In the genomic region with DNA sequence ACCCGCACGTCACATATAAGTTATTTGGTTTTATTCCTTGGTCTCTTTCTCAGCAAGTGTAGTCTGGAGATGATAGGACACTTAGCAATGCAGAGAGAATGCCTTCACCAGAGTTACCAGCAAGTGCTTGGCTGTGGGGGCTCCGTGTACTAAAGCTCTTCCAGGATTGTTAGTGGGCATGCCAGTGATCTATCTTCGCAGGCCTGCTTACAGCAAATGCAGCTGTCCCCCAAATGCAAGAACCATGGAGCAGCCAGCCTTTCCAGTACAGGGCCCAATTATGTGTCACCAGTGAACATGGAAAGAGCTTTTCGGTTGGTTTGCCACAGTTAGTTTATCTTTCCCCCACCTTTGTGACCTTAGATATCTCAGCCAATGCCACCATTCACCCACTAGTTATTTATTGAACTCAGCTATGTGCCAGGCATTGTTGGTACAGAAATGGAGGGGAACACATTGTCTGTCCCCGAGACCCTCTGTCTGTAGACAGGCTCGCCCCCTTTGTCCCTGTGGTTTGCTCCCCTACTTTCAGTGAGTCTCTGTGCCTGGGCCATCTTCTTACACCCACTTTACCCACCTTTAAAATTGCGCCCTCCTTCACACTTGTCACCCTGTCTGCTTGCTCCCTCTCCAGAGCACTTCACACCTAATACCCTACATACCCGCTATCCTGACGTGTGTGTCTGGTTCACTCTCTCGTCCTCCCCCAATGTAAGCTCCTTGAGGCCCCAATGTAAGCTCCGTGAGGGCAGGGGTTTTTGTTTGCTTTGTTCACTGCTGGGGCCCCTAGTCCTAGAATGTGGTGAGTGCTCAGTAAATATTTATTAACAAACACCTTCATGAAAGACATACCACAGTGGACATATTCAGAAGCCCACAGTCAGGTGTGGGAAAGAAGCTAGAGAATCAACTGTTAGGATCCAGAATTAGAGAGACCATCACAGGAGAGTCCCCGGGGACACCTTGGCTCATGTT, we compare ENCODE assay signal across 1 cellular context.
TF ChIP-seq lines count a peak whose summit lies in the region.

No MANE protein-coding gene starts in this region.

TF ChIP-seq in HepG2, 621 proteins besides CTCF, POLR2A, EP300 and RAD21 (continued from another document and continues in another):
- TF ChIP-seq ZSCAN21 (CRISPR knock-in tag; IDR thresholded peaks at IDR 0.05; ENCODE audit: borderline replicate concordance) = no peak
- TF ChIP-seq ZNF777 (CRISPR knock-in tag; IDR thresholded peaks at IDR 0.05) = no peak
- no peak for TF ChIP-seq NCOR1 (IDR thresholded peaks at IDR 0.05; ENCODE audit: borderline replicate concordance, low read length)
- no peak for TF ChIP-seq PAWR (CRISPR knock-in tag; IDR thresholded peaks at IDR 0.05; ENCODE audit: borderline replicate concordance)
- peak; percentile 58; the same call in 1 of the 2 replicates for TF ChIP-seq ZNF564 (CRISPR knock-in tag; IDR thresholded peaks at IDR 0.05)
- TF ChIP-seq ZNF260 (CRISPR knock-in tag; IDR thresholded peaks at IDR 0.05; ENCODE audit: borderline replicate concordance, low read depth) = no peak
- TF ChIP-seq, protein P1, sequence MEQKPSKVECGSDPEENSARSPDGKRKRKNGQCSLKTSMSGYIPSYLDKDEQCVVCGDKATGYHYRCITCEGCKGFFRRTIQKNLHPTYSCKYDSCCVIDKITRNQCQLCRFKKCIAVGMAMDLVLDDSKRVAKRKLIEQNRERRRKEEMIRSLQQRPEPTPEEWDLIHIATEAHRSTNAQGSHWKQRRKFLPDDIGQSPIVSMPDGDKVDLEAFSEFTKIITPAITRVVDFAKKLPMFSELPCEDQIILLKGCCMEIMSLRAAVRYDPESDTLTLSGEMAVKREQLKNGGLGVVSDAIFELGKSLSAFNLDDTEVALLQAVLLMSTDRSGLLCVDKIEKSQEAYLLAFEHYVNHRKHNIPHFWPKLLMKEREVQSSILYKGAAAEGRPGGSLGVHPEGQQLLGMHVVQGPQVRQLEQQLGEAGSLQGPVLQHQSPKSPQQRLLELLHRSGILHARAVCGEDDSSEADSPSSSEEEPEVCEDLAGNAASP (CRISPR knock-in tag; IDR thresholded peaks at IDR 0.05; ENCODE audit: borderline replicate concordance) = peak; percentile 9; the same call in 1 of the 2 replicates
- TF ChIP-seq ZNF431 (CRISPR knock-in tag; IDR thresholded peaks at IDR 0.05; ENCODE audit: borderline replicate concordance, low read depth) = no peak
- TF ChIP-seq MED13 (CRISPR knock-in tag; IDR thresholded peaks at IDR 0.05) = no peak
- TF ChIP-seq HMG20A (CRISPR knock-in tag; IDR thresholded peaks at IDR 0.05; ENCODE audit: borderline replicate concordance) = no peak
- no peak for TF ChIP-seq TCF12 (IDR thresholded peaks at IDR 0.05)
- TF ChIP-seq TCF12 (CRISPR knock-in tag; IDR thresholded peaks at IDR 0.05) = no peak
- no peak for TF ChIP-seq ZNF224 (CRISPR knock-in tag; IDR thresholded peaks at IDR 0.05)
- TF ChIP-seq HNF4A (CRISPR knock-in tag; IDR thresholded peaks at IDR 0.05) = 0 out of 2 replicates have a peak, but pooled peaks have one; percentile 13
- peak; percentile 81 for TF ChIP-seq ZMYM2 (CRISPR knock-in tag; IDR thresholded peaks at IDR 0.05)
- TF ChIP-seq, protein P2, sequence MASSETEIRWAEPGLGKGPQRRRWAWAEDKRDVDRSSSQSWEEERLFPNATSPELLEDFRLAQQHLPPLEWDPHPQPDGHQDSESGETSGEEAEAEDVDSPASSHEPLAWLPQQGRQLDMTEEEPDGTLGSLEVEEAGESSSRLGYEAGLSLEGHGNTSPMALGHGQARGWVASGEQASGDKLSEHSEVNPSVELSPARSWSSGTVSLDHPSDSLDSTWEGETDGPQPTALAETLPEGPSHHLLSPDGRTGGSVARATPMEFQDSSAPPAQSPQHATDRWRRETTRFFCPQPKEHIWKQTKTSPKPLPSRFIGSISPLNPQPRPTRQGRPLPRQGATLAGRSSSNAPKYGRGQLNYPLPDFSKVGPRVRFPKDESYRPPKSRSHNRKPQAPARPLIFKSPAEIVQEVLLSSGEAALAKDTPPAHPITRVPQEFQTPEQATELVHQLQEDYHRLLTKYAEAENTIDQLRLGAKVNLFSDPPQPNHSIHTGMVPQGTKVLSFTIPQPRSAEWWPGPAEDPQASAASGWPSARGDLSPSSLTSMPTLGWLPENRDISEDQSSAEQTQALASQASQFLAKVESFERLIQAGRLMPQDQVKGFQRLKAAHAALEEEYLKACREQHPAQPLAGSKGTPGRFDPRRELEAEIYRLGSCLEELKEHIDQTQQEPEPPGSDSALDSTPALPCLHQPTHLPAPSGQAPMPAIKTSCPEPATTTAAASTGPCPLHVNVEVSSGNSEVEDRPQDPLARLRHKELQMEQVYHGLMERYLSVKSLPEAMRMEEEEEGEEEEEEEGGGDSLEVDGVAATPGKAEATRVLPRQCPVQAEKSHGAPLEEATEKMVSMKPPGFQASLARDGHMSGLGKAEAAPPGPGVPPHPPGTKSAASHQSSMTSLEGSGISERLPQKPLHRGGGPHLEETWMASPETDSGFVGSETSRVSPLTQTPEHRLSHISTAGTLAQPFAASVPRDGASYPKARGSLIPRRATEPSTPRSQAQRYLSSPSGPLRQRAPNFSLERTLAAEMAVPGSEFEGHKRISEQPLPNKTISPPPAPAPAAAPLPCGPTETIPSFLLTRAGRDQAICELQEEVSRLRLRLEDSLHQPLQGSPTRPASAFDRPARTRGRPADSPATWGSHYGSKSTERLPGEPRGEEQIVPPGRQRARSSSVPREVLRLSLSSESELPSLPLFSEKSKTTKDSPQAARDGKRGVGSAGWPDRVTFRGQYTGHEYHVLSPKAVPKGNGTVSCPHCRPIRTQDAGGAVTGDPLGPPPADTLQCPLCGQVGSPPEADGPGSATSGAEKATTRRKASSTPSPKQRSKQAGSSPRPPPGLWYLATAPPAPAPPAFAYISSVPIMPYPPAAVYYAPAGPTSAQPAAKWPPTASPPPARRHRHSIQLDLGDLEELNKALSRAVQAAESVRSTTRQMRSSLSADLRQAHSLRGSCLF (CRISPR knock-in tag; IDR thresholded peaks at IDR 0.05; ENCODE audit: borderline replicate concordance) = no peak
- peak; percentile 59; the same call in 1 of the 2 replicates for TF ChIP-seq ZNF44 (CRISPR knock-in tag; IDR thresholded peaks at IDR 0.05)
- peak; percentile 45; the same call in 1 of the 2 replicates for TF ChIP-seq GATAD2A (CRISPR knock-in tag; IDR thresholded peaks at IDR 0.05)
- no peak for TF ChIP-seq SMARCC2 (IDR thresholded peaks at IDR 0.05)
- TF ChIP-seq, protein P3, sequence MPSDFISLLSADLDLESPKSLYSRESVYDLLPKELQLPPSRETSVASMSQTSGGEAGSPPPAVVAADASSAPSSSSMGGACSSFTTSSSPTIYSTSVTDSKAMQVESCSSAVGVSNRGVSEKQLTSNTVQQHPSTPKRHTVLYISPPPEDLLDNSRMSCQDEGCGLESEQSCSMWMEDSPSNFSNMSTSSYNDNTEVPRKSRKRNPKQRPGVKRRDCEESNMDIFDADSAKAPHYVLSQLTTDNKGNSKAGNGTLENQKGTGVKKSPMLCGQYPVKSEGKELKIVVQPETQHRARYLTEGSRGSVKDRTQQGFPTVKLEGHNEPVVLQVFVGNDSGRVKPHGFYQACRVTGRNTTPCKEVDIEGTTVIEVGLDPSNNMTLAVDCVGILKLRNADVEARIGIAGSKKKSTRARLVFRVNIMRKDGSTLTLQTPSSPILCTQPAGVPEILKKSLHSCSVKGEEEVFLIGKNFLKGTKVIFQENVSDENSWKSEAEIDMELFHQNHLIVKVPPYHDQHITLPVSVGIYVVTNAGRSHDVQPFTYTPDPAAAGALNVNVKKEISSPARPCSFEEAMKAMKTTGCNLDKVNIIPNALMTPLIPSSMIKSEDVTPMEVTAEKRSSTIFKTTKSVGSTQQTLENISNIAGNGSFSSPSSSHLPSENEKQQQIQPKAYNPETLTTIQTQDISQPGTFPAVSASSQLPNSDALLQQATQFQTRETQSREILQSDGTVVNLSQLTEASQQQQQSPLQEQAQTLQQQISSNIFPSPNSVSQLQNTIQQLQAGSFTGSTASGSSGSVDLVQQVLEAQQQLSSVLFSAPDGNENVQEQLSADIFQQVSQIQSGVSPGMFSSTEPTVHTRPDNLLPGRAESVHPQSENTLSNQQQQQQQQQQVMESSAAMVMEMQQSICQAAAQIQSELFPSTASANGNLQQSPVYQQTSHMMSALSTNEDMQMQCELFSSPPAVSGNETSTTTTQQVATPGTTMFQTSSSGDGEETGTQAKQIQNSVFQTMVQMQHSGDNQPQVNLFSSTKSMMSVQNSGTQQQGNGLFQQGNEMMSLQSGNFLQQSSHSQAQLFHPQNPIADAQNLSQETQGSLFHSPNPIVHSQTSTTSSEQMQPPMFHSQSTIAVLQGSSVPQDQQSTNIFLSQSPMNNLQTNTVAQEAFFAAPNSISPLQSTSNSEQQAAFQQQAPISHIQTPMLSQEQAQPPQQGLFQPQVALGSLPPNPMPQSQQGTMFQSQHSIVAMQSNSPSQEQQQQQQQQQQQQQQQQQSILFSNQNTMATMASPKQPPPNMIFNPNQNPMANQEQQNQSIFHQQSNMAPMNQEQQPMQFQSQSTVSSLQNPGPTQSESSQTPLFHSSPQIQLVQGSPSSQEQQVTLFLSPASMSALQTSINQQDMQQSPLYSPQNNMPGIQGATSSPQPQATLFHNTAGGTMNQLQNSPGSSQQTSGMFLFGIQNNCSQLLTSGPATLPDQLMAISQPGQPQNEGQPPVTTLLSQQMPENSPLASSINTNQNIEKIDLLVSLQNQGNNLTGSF (CRISPR knock-in tag; IDR thresholded peaks at IDR 0.05) = no peak
- no peak for TF ChIP-seq SOX6 (IDR thresholded peaks at IDR 0.05)
- TF ChIP-seq SOX6 (CRISPR knock-in tag; IDR thresholded peaks at IDR 0.05) = peak; percentile 56; the same call in 1 of the 2 replicates
- TF ChIP-seq, protein P4, sequence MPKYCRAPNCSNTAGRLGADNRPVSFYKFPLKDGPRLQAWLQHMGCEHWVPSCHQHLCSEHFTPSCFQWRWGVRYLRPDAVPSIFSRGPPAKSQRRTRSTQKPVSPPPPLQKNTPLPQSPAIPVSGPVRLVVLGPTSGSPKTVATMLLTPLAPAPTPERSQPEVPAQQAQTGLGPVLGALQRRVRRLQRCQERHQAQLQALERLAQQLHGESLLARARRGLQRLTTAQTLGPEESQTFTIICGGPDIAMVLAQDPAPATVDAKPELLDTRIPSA (CRISPR knock-in tag; IDR thresholded peaks at IDR 0.05; ENCODE audit: borderline replicate concordance) = no peak
- TF ChIP-seq, protein P5, sequence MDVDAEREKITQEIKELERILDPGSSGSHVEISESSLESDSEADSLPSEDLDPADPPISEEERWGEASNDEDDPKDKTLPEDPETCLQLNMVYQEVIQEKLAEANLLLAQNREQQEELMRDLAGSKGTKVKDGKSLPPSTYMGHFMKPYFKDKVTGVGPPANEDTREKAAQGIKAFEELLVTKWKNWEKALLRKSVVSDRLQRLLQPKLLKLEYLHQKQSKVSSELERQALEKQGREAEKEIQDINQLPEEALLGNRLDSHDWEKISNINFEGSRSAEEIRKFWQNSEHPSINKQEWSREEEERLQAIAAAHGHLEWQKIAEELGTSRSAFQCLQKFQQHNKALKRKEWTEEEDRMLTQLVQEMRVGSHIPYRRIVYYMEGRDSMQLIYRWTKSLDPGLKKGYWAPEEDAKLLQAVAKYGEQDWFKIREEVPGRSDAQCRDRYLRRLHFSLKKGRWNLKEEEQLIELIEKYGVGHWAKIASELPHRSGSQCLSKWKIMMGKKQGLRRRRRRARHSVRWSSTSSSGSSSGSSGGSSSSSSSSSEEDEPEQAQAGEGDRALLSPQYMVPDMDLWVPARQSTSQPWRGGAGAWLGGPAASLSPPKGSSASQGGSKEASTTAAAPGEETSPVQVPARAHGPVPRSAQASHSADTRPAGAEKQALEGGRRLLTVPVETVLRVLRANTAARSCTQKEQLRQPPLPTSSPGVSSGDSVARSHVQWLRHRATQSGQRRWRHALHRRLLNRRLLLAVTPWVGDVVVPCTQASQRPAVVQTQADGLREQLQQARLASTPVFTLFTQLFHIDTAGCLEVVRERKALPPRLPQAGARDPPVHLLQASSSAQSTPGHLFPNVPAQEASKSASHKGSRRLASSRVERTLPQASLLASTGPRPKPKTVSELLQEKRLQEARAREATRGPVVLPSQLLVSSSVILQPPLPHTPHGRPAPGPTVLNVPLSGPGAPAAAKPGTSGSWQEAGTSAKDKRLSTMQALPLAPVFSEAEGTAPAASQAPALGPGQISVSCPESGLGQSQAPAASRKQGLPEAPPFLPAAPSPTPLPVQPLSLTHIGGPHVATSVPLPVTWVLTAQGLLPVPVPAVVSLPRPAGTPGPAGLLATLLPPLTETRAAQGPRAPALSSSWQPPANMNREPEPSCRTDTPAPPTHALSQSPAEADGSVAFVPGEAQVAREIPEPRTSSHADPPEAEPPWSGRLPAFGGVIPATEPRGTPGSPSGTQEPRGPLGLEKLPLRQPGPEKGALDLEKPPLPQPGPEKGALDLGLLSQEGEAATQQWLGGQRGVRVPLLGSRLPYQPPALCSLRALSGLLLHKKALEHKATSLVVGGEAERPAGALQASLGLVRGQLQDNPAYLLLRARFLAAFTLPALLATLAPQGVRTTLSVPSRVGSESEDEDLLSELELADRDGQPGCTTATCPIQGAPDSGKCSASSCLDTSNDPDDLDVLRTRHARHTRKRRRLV (CRISPR knock-in tag; IDR thresholded peaks at IDR 0.05) = no peak
- TF ChIP-seq ZNF451 (CRISPR knock-in tag; IDR thresholded peaks at IDR 0.05) = no peak
- TF ChIP-seq ZNF562 (CRISPR knock-in tag; IDR thresholded peaks at IDR 0.05; ENCODE audit: borderline replicate concordance) = no peak
- no peak for TF ChIP-seq ZNF326 (CRISPR knock-in tag; IDR thresholded peaks at IDR 0.05; ENCODE audit: borderline replicate concordance)
